In the genomic region with DNA sequence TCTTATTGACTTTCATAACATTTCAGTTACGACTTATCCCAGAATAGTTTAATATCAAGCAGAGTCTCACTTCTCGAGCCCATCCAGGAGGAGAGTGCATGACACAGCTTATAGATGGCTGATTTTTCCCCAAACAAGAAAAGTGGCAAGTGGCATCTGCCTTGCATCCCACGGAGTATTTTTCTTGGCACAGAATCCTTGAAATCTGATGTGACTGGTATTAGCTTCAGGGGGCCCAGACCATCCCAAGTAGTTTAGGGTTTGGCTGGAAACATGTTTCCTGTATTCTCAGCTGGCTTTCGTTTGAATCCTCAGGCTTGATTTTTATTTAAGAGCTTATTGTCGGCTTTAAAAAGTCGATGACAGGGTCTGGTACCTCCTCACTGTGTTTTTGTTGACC, we compare ENCODE assay signal across 28 cellular contexts. TPM values are rescaled to one million over a fixed set of nuclear protein-coding genes. Genes with fewer than 3 reads are reported as not detected.
A peak's percentile ranks its signal among the peaks of the same experiment; 100 is the strongest.
DNase-seq lines count a peak whose midpoint lies in the region; ATAC-seq and TF ChIP-seq lines count a peak whose summit lies in the region.
"Had no signal": no experiment of that assay in that cellular context is flagged by ENCODE, and none has a peak within 500 bp of the region (broad histone marks: within the 10 kb centered on the region; RNA-seq: fewer than 3 reads in every experiment).

No MANE protein-coding gene starts in this region.

- H2AFZ ChIP-seq in SK-N-SH (ENCODE audit: low read depth), result no peak overlapping the region

- POLR2A ChIA-PET in SK-N-SH (lab: Yijun Ruan, JAX), result no interaction called here

- no peaks in the 10 kb centered on the region for H3K79me2 ChIP-seq in SK-N-SH (ENCODE audit: insufficient read depth)

- H3K9me3 ChIP-seq in SK-N-SH, result no peaks in the 10 kb centered on the region
- H3K9me3 ChIP-seq: ascending aorta, BE2C, left ventricle myocardium inferior, tibial nerve had no signal

- no peaks in the 10 kb centered on the region for H3K27me3 ChIP-seq in SK-N-SH (ENCODE audit: insufficient read depth)
- H3K27me3 ChIP-seq: ascending aorta, BE2C, tibial nerve had no signal

- no peak for TF ChIP-seq RAD21 in SK-N-SH (IDR thresholded peaks at IDR 0.05; ENCODE audit: low read length)

- TF ChIP-seq EP300 in SK-N-SH (IDR thresholded peaks at IDR 0.05; ENCODE audit: borderline replicate concordance in 1 of 2, low read depth in 1 of 2, low read length in 1 of 2), result no peak

- WGBS in SK-N-SH (ENCODE audit: low lambda C conversion rate), result 63% methylated on average over 6 of the region's 6 CpGs

- peaks cover 34 to 62% of the 10 kb centered on the region in 2 experiments for H3K36me3 ChIP-seq in SK-N-SH (replicated peaks in 1 of 2; ENCODE audit: control insufficient read depth in 1 of 2, insufficient read depth in 2 of 2, low read length in 1 of 2)

- no peaks in the 10 kb centered on the region for H4K20me1 ChIP-seq in SK-N-SH (ENCODE audit: insufficient read depth)

- H3K27ac Mint-ChIP-seq in activated T-cell treated with anti-CD3 and anti-CD28 coated beads, Interleukin-2, amount 50 U/mL, for 72 hours, result peak overlapping the region; percentile 58
- H3K27ac Mint-ChIP-seq in stimulated activated effector memory CD8-positive, alpha-beta T cell treated with anti-CD3 and anti-CD28 coated beads, Interleukin-12 subunit alpha, Interleukin-12 subunit beta, amount 100 ng/mL, for 72 hours, result peak overlapping the region; percentile 14
- H3K27ac Mint-ChIP-seq: activated T-helper 1 cell treated with anti-CD3 and anti-CD28 coated beads, Interleukin-12 subunit alpha, Interleukin-12 subunit beta, Interleukin-2, Interleukin-4 antibody, amounts not matched to agents 30 ng/mL and 10 ng/mL and 1 ng/mL, durations not matched to agents 14 hours and 24 hours and 36 hours; T-helper 2 cell treated with Interferon-gamma antibody and Interleukin-4, amounts not matched to agents 5 μg/mL and 100 μg/mL, for 36 hours had no signal

- peaks cover 3 to 28% of the 10 kb centered on the region in 2 donors for H3K36me3 Mint-ChIP-seq in activated T-cell treated with anti-CD3 and anti-CD28 coated beads, Interleukin-2, amount 50 U/mL, for 72 hours (ENCODE audit: insufficient read depth in 2 of 2)
- H3K36me3 Mint-ChIP-seq in stimulated activated effector memory CD8-positive, alpha-beta T cell treated with anti-CD3 and anti-CD28 coated beads, Interleukin-12 subunit alpha, Interleukin-12 subunit beta, amount 100 ng/mL, for 72 hours, result peaks cover 97% of the 10 kb centered on the region

- H3K27me3 Mint-ChIP-seq in activated T-cell treated with anti-CD3 and anti-CD28 coated beads, Interleukin-2, amount 50 U/mL, for 72 hours (ENCODE audit: low read depth), result no peaks in the 10 kb centered on the region

- peaks cover 0 to 3% of the 10 kb centered on the region in 2 experiments; a peak in 3 of 4 replicates for H3K4me1 ChIP-seq in SK-N-SH (ENCODE audit: control insufficient read depth in 1 of 2, insufficient read depth in 2 of 2, low read depth in 1 of 2, low read length in 1 of 2)
- H3K4me1 ChIP-seq: ascending aorta, tibial nerve had no signal

- no peak for DNase-seq in activated T-cell treated with anti-CD3 and anti-CD28 coated beads, Interleukin-2, amount 50 U/mL, for 72 hours
- no peak for DNase-seq in activated T-cell treated with anti-CD3 and anti-CD28 coated beads, Interleukin-2, amount 50 U/mL, for 1 hour
- peak; percentile 24 for DNase-seq in SK-N-SH
- DNase-seq in choroid plexus epithelial cell (ENCODE audit: low read depth), result peak; percentile 17
- DNase-seq in stimulated activated effector memory CD8-positive, alpha-beta T cell treated with anti-CD3 and anti-CD28 coated beads, Interleukin-12 subunit alpha, Interleukin-12 subunit beta, amount 100 ng/mL, for 72 hours (ENCODE audit: low spot score in 2 of 2), result no peak
- DNase-seq in HuH-7.5 (ENCODE audit: low spot score), result no peak
- DNase-seq in left lobe of liver (ENCODE audit: low spot score), result no peak
- DNase-seq: ACHN; activated CD4-positive, alpha-beta T cell treated with anti-CD3 and anti-CD28 coated beads for 48 hours; activated naive CD4-positive, alpha-beta T cell treated with anti-CD3 and anti-CD28 coated beads, Interleukin-2, amount 50 U/mL, for 16 hours; BE2C; COR-L47; dermis blood vessel endothelial cell; DMS79 treated with DMSO at 0.1 percent for 48 hours; left ventricle myocardium inferior; mesendoderm; NCI-H1417 treated with DMSO at 0.1 percent for 48 hours; NCI-H2081; NCI-H226; NCI-H82; retina; stimulated activated CD4-positive, alpha-beta T cell treated with anti-CD3 and anti-CD28 coated beads, Interleukin-2, amount 100 ng/mL, for 24 hours had no signal

- H3K9me3 Mint-ChIP-seq in activated T-cell treated with anti-CD3 and anti-CD28 coated beads, Interleukin-2, amount 50 U/mL, for 72 hours, result no peaks in the 10 kb centered on the region
- H3K9me3 Mint-ChIP-seq in stimulated activated effector memory CD8-positive, alpha-beta T cell treated with anti-CD3 and anti-CD28 coated beads, Interleukin-12 subunit alpha, Interleukin-12 subunit beta, amount 100 ng/mL, for 72 hours, result no peaks in the 10 kb centered on the region
- H3K9me3 Mint-ChIP-seq: activated T-helper 1 cell treated with anti-CD3 and anti-CD28 coated beads, Interleukin-12 subunit alpha, Interleukin-12 subunit beta, Interleukin-2, Interleukin-4 antibody, amounts not matched to agents 30 ng/mL and 10 ng/mL and 1 ng/mL, durations not matched to agents 14 hours and 24 hours and 36 hours; T-helper 2 cell treated with Interferon-gamma antibody and Interleukin-4, amounts not matched to agents 5 μg/mL and 100 μg/mL, for 36 hours had no signal

- H3K4me2 ChIP-seq in SK-N-SH, result no peak overlapping the region; the same call in 1 of the 2 replicates

- CTCF ChIA-PET in SK-N-SH (lab: Yijun Ruan, JAX), result interaction anchor here (0.6 kb wide), 1 partner anchor 47 kb away, joined by 3 read pairs; no protein-coding TSS in a partner anchor

- H3K4me3 Mint-ChIP-seq in activated T-cell treated with anti-CD3 and anti-CD28 coated beads, Interleukin-2, amount 50 U/mL, for 72 hours, result no peak overlapping the region
- H3K4me3 Mint-ChIP-seq in stimulated activated effector memory CD8-positive, alpha-beta T cell treated with anti-CD3 and anti-CD28 coated beads, Interleukin-12 subunit alpha, Interleukin-12 subunit beta, amount 100 ng/mL, for 72 hours, result no peak overlapping the region
- H3K4me3 Mint-ChIP-seq: activated T-helper 1 cell treated with anti-CD3 and anti-CD28 coated beads, Interleukin-12 subunit alpha, Interleukin-12 subunit beta, Interleukin-2, Interleukin-4 antibody, amounts not matched to agents 30 ng/mL and 10 ng/mL and 1 ng/mL, durations not matched to agents 14 hours and 24 hours and 36 hours; T-helper 2 cell treated with Interferon-gamma antibody and Interleukin-4, amounts not matched to agents 5 μg/mL and 100 μg/mL, for 36 hours had no signal

- H3K4me1 Mint-ChIP-seq in activated T-cell treated with anti-CD3 and anti-CD28 coated beads, Interleukin-2, amount 50 U/mL, for 72 hours (ENCODE audit: low read depth), result peaks cover 17% of the 10 kb centered on the region
- peaks cover 10% of the 10 kb centered on the region for H3K4me1 Mint-ChIP-seq in stimulated activated effector memory CD8-positive, alpha-beta T cell treated with anti-CD3 and anti-CD28 coated beads, Interleukin-12 subunit alpha, Interleukin-12 subunit beta, amount 100 ng/mL, for 72 hours

- TF ChIP-seq CTCF in SK-N-SH (IDR thresholded peaks at IDR 0.05) (no peak), choroid plexus epithelial cell (conservative IDR thresholded peaks at IDR 0.05; ENCODE audit: low read depth, low read length) (no peak)

- peak overlapping the region; percentile 12 to 55; a peak in 2 of 4 replicates for H3K27ac ChIP-seq in SK-N-SH (ENCODE audit: low read depth in 2 of 2, low read length in 1 of 2)
- H3K27ac ChIP-seq: ascending aorta, left ventricle myocardium inferior, tibial nerve had no signal

- H3K9me2 ChIP-seq in SK-N-SH, result no peaks in the 10 kb centered on the region

- H3K4me3 ChIP-seq in SK-N-SH (ENCODE audit: low read depth in 2 of 2, low read length in 1 of 2), result no peak overlapping the region
- H3K4me3 ChIP-seq in choroid plexus epithelial cell (ENCODE audit: low read depth, low read length), result no peak overlapping the region
- H3K4me3 ChIP-seq: ascending aorta, left ventricle myocardium inferior, tibial nerve had no signal

- H3F3A ChIP-seq in SK-N-SH (replicated peaks; ENCODE audit: insufficient read depth), result peaks cover 9% of the 10 kb centered on the region

- no peak for ATAC-seq in activated T-cell treated with anti-CD3 and anti-CD28 coated beads, Interleukin-2, amount 50 U/mL, for 72 hours (replicated peaks in 1 of 2)
- no peak for ATAC-seq in stimulated activated effector memory CD8-positive, alpha-beta T cell treated with anti-CD3 and anti-CD28 coated beads, Interleukin-12 subunit alpha, Interleukin-12 subunit beta, amount 100 ng/mL, for 72 hours
- no peak for ATAC-seq in HG02610 (IDR thresholded peaks at IDR 0.05; ENCODE audit: unreplicated experiment)
- ATAC-seq in left lobe of liver, result no peak
- ATAC-seq: HCT116 had no signal

- no peak overlapping the region for H3K9ac ChIP-seq in SK-N-SH

TF ChIP-seq in SK-N-SH, 30 proteins besides CTCF, POLR2A, EP300 and RAD21:
- TF ChIP-seq SMC3 (IDR thresholded peaks at IDR 0.05; ENCODE audit: low read depth, low read length) (no peak), NFIC (IDR thresholded peaks at IDR 0.05; ENCODE audit: borderline replicate concordance) (peak; percentile 30)
- TF ChIP-seq, protein P1, sequence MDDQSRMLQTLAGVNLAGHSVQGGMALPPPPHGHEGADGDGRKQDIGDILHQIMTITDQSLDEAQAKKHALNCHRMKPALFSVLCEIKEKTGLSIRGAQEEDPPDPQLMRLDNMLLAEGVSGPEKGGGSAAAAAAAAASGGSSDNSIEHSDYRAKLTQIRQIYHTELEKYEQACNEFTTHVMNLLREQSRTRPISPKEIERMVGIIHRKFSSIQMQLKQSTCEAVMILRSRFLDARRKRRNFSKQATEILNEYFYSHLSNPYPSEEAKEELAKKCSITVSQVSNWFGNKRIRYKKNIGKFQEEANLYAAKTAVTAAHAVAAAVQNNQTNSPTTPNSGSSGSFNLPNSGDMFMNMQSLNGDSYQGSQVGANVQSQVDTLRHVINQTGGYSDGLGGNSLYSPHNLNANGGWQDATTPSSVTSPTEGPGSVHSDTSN (IDR thresholded peaks at IDR 0.05), result peak; percentile 19; the same call in 1 of the 2 replicates
TF ChIP-seq in SK-N-SH: peak in this region for 2.

RNA-seq across cellular contexts. Expression of gene FBXL22, which starts 20.7 kb away (rescaled TPM):
- total RNA-seq in activated T-cell treated with anti-CD3 and anti-CD28 coated beads, Interleukin-2, amount 50 U/mL, for 72 hours, result 1 to 10 TPM in 1 of 2 donors, under 1 TPM in 1; 0.79 to 1.3 TPM
- polyA plus RNA-seq in SK-N-SH (2012; rRNA removed), result 0.08 and 0.10 TPM in 2 replicates
- 0.12 and 0.14 TPM in 2 replicates for polyA plus RNA-seq in SK-N-SH (2012; cell fraction: cytosol; rRNA removed)
- polyA plus RNA-seq in SK-N-SH (2012; cell fraction: nucleus; rRNA removed), result 0.08 and 0.09 TPM in 2 replicates
- total RNA-seq in left lobe of liver, result 0.53 TPM
- total RNA-seq: dermis blood vessel endothelial cell had no signal

Comparison
In these comparisons a context has a peak if more than half of its experiments do, and no peak if none do; other contexts are left out.
1. DNase-seq: peak in SK-N-SH (single experiment) and choroid plexus epithelial cell (single experiment); none in activated T-cell treated with anti-CD3 and anti-CD28 coated beads, Interleukin-2, amount 50 U/mL, for 72 hours (0 of 2), activated T-cell treated with anti-CD3 and anti-CD28 coated beads, Interleukin-2, amount 50 U/mL, for 1 hour (single experiment), stimulated activated effector memory CD8-positive, alpha-beta T cell treated with anti-CD3 and anti-CD28 coated beads, Interleukin-12 subunit alpha, Interleukin-12 subunit beta, amount 100 ng/mL, for 72 hours (0 of 2), HuH-7.5 (single experiment) and left lobe of liver (single experiment).